In the genomic region with DNA sequence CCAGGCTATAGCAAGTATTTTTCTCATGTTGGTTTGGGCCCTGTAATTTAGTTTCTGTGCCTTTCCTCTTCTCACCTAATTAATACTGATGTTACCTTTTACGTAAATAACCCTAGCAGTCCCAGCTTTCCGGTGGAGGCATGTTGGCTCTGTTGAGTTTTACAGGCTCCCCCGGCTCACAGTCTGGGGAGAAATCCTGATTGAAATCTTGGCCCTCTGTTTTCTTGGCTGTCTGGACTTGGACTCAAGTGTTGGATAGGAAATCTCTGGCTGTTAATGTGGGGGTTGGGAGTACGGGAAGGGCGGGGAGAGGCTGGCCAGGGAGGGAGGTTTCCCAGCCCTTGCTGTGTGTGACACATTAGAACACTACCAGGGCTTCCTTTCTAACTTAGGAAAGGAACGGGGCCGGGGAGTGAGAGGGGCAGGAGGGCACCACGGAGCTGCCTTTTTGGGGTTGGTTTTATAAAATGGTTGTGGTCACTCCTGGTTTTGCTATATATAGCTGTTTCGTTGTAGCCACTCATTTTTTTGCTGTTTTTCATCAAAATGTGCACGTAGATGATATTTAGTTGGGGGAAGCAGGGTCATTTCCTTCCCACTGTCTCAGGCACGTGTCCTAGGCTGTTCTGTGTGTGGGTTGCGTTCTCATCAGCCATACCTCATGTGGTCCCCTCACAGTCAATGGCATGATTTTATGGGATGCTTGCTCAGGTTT, we compare ENCODE assay signal across 8 cellular contexts. TPM values are rescaled to one million over a fixed set of nuclear protein-coding genes. Genes with fewer than 3 reads are reported as not detected.
A peak's percentile ranks its signal among the peaks of the same experiment; 100 is the strongest.
DNase-seq lines count a peak whose midpoint lies in the region; ATAC-seq and TF ChIP-seq lines count a peak whose summit lies in the region.

No MANE protein-coding gene starts in this region.

- H3K27ac Mint-ChIP-seq in activated B cell treated with CpG ODN at 0.5 μM for 24 hours, result no peak overlapping the region
- H3K27ac Mint-ChIP-seq in stimulated activated naive B cell treated with anti-CD40 and anti-IgM and Interleukin-4, amounts not matched to agents 10 μg/mL and 1 μg/mL and 100 μg/mL, for 72 hours, result peak overlapping the region; percentile 95

- POLR2A ChIA-PET in activated B cell treated with CpG ODN at 0.5 μM for 24 hours (lab: Charles Lee), result interaction anchor here (0.9 to 5.4 kb wide), 10 partner anchors 10 to 510 kb away, joined by 3 to 101 read pairs (median 6); a partner anchor contains a TSS

- no peak for TF ChIP-seq CTCF in activated B cell treated with CpG ODN at 0.5 μM for 24 hours (IDR thresholded peaks at IDR 0.05)

- no peak overlapping the region for H3K4me3 Mint-ChIP-seq in activated B cell treated with CpG ODN at 0.5 μM for 24 hours
- H3K4me3 Mint-ChIP-seq in stimulated activated naive B cell treated with anti-CD40 and anti-IgM and Interleukin-4, amounts not matched to agents 10 μg/mL and 1 μg/mL and 100 μg/mL, for 72 hours, result peak overlapping the region; percentile 77 to 79

- ATAC-seq in HG03045 (IDR thresholded peaks at IDR 0.05; ENCODE audit: unreplicated experiment), result peak; percentile 44
- peak; percentile 12 for ATAC-seq in activated B cell treated with CpG ODN at 0.5 μM for 24 hours (ENCODE audit: low read depth)
- ATAC-seq in stimulated activated naive B cell treated with anti-CD40 and anti-IgM and Interleukin-4, amounts not matched to agents 10 μg/mL and 1 μg/mL and 100 μg/mL, for 72 hours (replicated peaks), result peak; percentile 50 to 57

- intact Hi-C loops in activated B cell treated with CpG ODN at 0.5 μM for 24 hours (cut with micrococcal nuclease), result loop anchor here (1.0 kb wide), 1 partner anchor 9 kb away; no protein-coding TSS in a partner anchor

- no peaks in the 10 kb centered on the region for H3K27me3 Mint-ChIP-seq in activated B cell treated with CpG ODN at 0.5 μM for 24 hours
- no peaks in the 10 kb centered on the region for H3K27me3 Mint-ChIP-seq in stimulated activated naive B cell treated with anti-CD40 and anti-IgM and Interleukin-4, amounts not matched to agents 10 μg/mL and 1 μg/mL and 100 μg/mL, for 72 hours

- CTCF ChIA-PET in activated B cell treated with CpG ODN at 0.5 μM for 24 hours (lab: Charles Lee), result interaction anchor here (1.0 to 2.2 kb wide), 3 partner anchors 11 to 58 kb away, joined by 4 to 8 read pairs (median 5); a partner anchor contains a TSS

- peaks cover 34% of the 10 kb centered on the region for H3K4me1 Mint-ChIP-seq in activated B cell treated with CpG ODN at 0.5 μM for 24 hours
- peaks cover 29 to 44% of the 10 kb centered on the region in 2 donors for H3K4me1 Mint-ChIP-seq in stimulated activated naive B cell treated with anti-CD40 and anti-IgM and Interleukin-4, amounts not matched to agents 10 μg/mL and 1 μg/mL and 100 μg/mL, for 72 hours

- DNase-seq in GM03348 (ENCODE audit: low spot score) (peak; percentile 81), activated B cell treated with CpG ODN at 0.5 μM for 24 hours (no peak), iPS-NIHi11 (ENCODE audit: low spot score) (peak; percentile 34), occipital lobe (lab: John Stamatoyannopoulos, UW) (no peak), cerebellar cortex (ENCODE audit: low spot score) (no peak)
- no peak for DNase-seq in stimulated activated naive B cell treated with anti-CD40 and anti-IgM and Interleukin-4, amounts not matched to agents 10 μg/mL and 1 μg/mL and 100 μg/mL, for 72 hours
- no peak for DNase-seq in stimulated activated CD4-positive, alpha-beta T cell treated with anti-CD3 and anti-CD28 coated beads, Interleukin-15, amount 100 ng/mL, for 24 hours

- H3K9me3 Mint-ChIP-seq in activated B cell treated with CpG ODN at 0.5 μM for 24 hours, result no peaks in the 10 kb centered on the region
- no peaks in the 10 kb centered on the region for H3K9me3 Mint-ChIP-seq in stimulated activated naive B cell treated with anti-CD40 and anti-IgM and Interleukin-4, amounts not matched to agents 10 μg/mL and 1 μg/mL and 100 μg/mL, for 72 hours

- H3K36me3 Mint-ChIP-seq in activated B cell treated with CpG ODN at 0.5 μM for 24 hours (ENCODE audit: low read depth), result peaks cover 3% of the 10 kb centered on the region
- H3K36me3 Mint-ChIP-seq in stimulated activated naive B cell treated with anti-CD40 and anti-IgM and Interleukin-4, amounts not matched to agents 10 μg/mL and 1 μg/mL and 100 μg/mL, for 72 hours, result peaks cover 3 to 13% of the 10 kb centered on the region in 2 donors

RNA-seq across cellular contexts. Expression of a gene that starts 10.9 kb away (rescaled TPM):
- 191 and 223 TPM in 2 replicates for total RNA-seq in activated B cell treated with CpG ODN at 0.5 μM for 24 hours
- 381 TPM for total RNA-seq in occipital lobe

Comparison
In these comparisons a context has a peak if more than half of its experiments do, and no peak if none do; other contexts are left out.
1. DNase-seq: peak in GM03348 (single experiment) and iPS-NIHi11 (single experiment); none in activated B cell treated with CpG ODN at 0.5 μM for 24 hours (single experiment), stimulated activated naive B cell treated with anti-CD40 and anti-IgM and Interleukin-4, amounts not matched to agents 10 μg/mL and 1 μg/mL and 100 μg/mL, for 72 hours (single experiment), occipital lobe (single experiment), stimulated activated CD4-positive, alpha-beta T cell treated with anti-CD3 and anti-CD28 coated beads, Interleukin-15, amount 100 ng/mL, for 24 hours (single experiment) and cerebellar cortex (single experiment).
2. Peak in every context shown above with its lines, with median percentiles within 50 percentile points of each other: ATAC-seq.